ENCODE assay signal across 4 cellular contexts in genomic region chr10:85959239-85959638, GRCh38.
"Had no signal": no experiment of that assay in that cellular context is flagged by ENCODE, and none has a peak within 500 bp of the region (broad histone marks: within the 10 kb centered on the region; RNA-seq: fewer than 3 reads in every experiment).

No MANE protein-coding gene starts in this region.

- H2AFZ ChIP-seq: GM23338 had no signal

- H3K9me3 ChIP-seq: HAP-1 had no signal

- H3K4me1 Mint-ChIP-seq: GM23338 had no signal

- H3K4me3 ChIP-seq: GM23338, HAP-1 had no signal

- H3K27ac Mint-ChIP-seq: GM23338 had no signal

- DNase-seq: IMR-90, KBM-7 had no signal

- H3K4me2 ChIP-seq: GM23338 had no signal

- H3K4me3 Mint-ChIP-seq: GM23338 had no signal

- H3K4me1 ChIP-seq: HAP-1 had no signal

- H3K36me3 ChIP-seq: HAP-1 had no signal
